ENCODE assay signal across 9 cellular contexts in genomic region chr20:46118481-46119020, GRCh38. TPM values are rescaled to one million over a fixed set of nuclear protein-coding genes. Genes with fewer than 3 reads are reported as not detected.
A peak's percentile ranks its signal among the peaks of the same experiment; 100 is the strongest.
DNase-seq lines count a peak whose midpoint lies in the region; ATAC-seq, FAIRE-seq and TF ChIP-seq lines count a peak whose summit lies in the region.
"Had no signal": no experiment of that assay in that cellular context is flagged by ENCODE, and none has a peak within 500 bp of the region (broad histone marks: within the 10 kb centered on the region; RNA-seq: fewer than 3 reads in every experiment).

No MANE protein-coding gene starts in this region.

- H3K27me3 ChIP-seq in HepG2 (ENCODE audit: control insufficient read depth in 1 of 2, insufficient read depth in 2 of 2, low read length in 2 of 2) (peaks cover 0 to 41% of the 10 kb centered on the region in 2 experiments; a peak in 3 of 5 replicates), thymus (ENCODE audit: control insufficient read depth, insufficient read depth) (peaks cover 3% of the 10 kb centered on the region)

- CTCF ChIA-PET in MCF 10A (lab: Yijun Ruan, JAX), result interaction anchor here (0.6 to 2.7 kb wide), 3 partner anchors 14 to 394 kb away, joined by 3 to 18 read pairs (median 3); no protein-coding TSS in a partner anchor
- CTCF ChIA-PET in HepG2 (lab: Yijun Ruan, JAX; ENCODE audit: low intra/inter-chr PET ratio, low total read pairs), result no interaction called here

- TF ChIP-seq EP300 in HepG2 (IDR thresholded peaks at IDR 0.05; ENCODE audit: low read depth in 2 of 2, low read length in 2 of 2) (no peak), HepG2 (CRISPR knock-in tag; IDR thresholded peaks at IDR 0.05; ENCODE audit: borderline replicate concordance) (no peak)

- POLR2A ChIA-PET in MCF 10A (lab: Yijun Ruan, JAX) (no interaction called here), HepG2 (lab: Yijun Ruan, JAX) (interaction anchor here (0.8 kb wide), 1 partner anchor 245 kb away, joined by 3 read pairs; no protein-coding TSS in a partner anchor)

- H3K36me3 ChIP-seq in HepG2 (replicated peaks in 1 of 2; ENCODE audit: control insufficient read depth in 1 of 2, insufficient read depth in 2 of 2, low read length in 2 of 2), result no peaks in the 10 kb centered on the region
- no peaks in the 10 kb centered on the region for H3K36me3 ChIP-seq in thymus (ENCODE audit: control insufficient read depth, insufficient read depth)

- peak overlapping the region; percentile 78 for H3K4me3 Mint-ChIP-seq in MCF 10A (ENCODE audit: unreplicated experiment)

- H2AFZ ChIP-seq in HepG2 (ENCODE audit: low read length), result no peak overlapping the region

- FAIRE-seq in HepG2 (lab: Jason Lieb, UNC), result no peak
- FAIRE-seq: colon had no signal

- no peaks in the 10 kb centered on the region for H3K79me2 ChIP-seq in HepG2 (ENCODE audit: insufficient read depth, low read length)

- TF ChIP-seq CTCF in AG10803 (conservative IDR thresholded peaks at IDR 0.05; ENCODE audit: low read length), result no peak
- TF ChIP-seq CTCF in MCF 10A (IDR thresholded peaks at IDR 0.05; ENCODE audit: unreplicated experiment), result no peak
- TF ChIP-seq CTCF in HepG2 (CRISPR knock-in tag; IDR thresholded peaks at IDR 0.05), result no peak

- 43% methylated on average over 13 of the region's 15 CpGs for WGBS in HepG2 (ENCODE audit: low lambda C conversion rate)
- 14% methylated on average over 15 of the region's 15 CpGs for WGBS in thymus

- peaks cover 7% of the 10 kb centered on the region for H3K4me1 Mint-ChIP-seq in MCF 10A (ENCODE audit: insufficient read depth, unreplicated experiment)

- H3K4me1 ChIP-seq in HepG2 (ENCODE audit: insufficient read depth, low read length) (peaks cover 16% of the 10 kb centered on the region), thymus (ENCODE audit: control insufficient read depth, insufficient read depth, low read length) (no peaks in the 10 kb centered on the region)

- no peak overlapping the region for H3K27ac ChIP-seq in HepG2 (ENCODE audit: extremely low read length, insufficient read depth, low read length)
- peak overlapping the region; percentile 55 for H3K27ac ChIP-seq in thymus (ENCODE audit: low read depth)

- peak overlapping the region; percentile 50 for H3K9ac ChIP-seq in HepG2 (ENCODE audit: insufficient read depth, low read depth, low read length)

- in situ Hi-C loops in HepG2 (cut with HindIII; ENCODE audit: extremely low pct_ligation_motif_present, low pct_unique_long_range_greater_than_20kb), result no loop called here

- peaks cover 10% of the 10 kb centered on the region for H3K27me3 Mint-ChIP-seq in MCF 10A (ENCODE audit: insufficient read depth, unreplicated experiment)

- H3K36me3 Mint-ChIP-seq in MCF 10A (ENCODE audit: insufficient read depth, unreplicated experiment), result peaks cover 6% of the 10 kb centered on the region

- no peak for DNase-seq in AG10803 (ENCODE audit: low read depth)
- peak; percentile 75 for DNase-seq in HK-2 (ENCODE audit: unreplicated experiment)
- DNase-seq in MCF 10A (ENCODE audit: unreplicated experiment), result no peak
- no peak for DNase-seq in HepG2 (ENCODE audit: low spot score)
- DNase-seq in Kasumi-1 (lab: John Stamatoyannopoulos, UW), result no peak
- no peak for DNase-seq in DMS153 (lab: John Stamatoyannopoulos, UW)

- no TSS peak for BruUV-seq in MCF 10A (replicated peaks; lab: Mats Ljungman, UMichigan)
- no TSS peak for BruUV-seq in HepG2 (replicated peaks; lab: Mats Ljungman, UMichigan)

- no peak for TF ChIP-seq POLR2A in HepG2 (IDR thresholded peaks at IDR 0.05; ENCODE audit: insufficient read depth in 1 of 2, low read depth in 2 of 2, low read length in 2 of 2)

- peak overlapping the region; percentile 58 for H3K4me3 ChIP-seq in AG10803 (ENCODE audit: low read length)
- H3K4me3 ChIP-seq in HepG2 (replicated peaks in 1 of 3; ENCODE audit: insufficient read depth in 1 of 3, low read depth in 2 of 3, low read length in 3 of 3), result peak overlapping the region; percentile 42 to 65 (median 59); a peak in 5 of 6 replicates
- H3K4me3 ChIP-seq in thymus (ENCODE audit: low read length), result peak overlapping the region; percentile 34

- TF ChIP-seq RAD21 in HepG2 (CRISPR knock-in tag; IDR thresholded peaks at IDR 0.05), result no peak

- peak overlapping the region; percentile 69 for H3K4me2 ChIP-seq in HepG2 (ENCODE audit: low read depth, low read length)

- ATAC-seq in GM19372 (IDR thresholded peaks at IDR 0.05; ENCODE audit: low read depth, unreplicated experiment) (peak; percentile 45), HepG2 (peak; percentile 72)

- H3K9me3 ChIP-seq in HepG2 (ENCODE audit: low read length) (no peaks in the 10 kb centered on the region), thymus (ENCODE audit: control insufficient read depth) (peaks cover 3% of the 10 kb centered on the region)

- intact Hi-C loops in MCF 10A (cut with micrococcal nuclease) (no loop called here), HepG2 (cut with micrococcal nuclease; ENCODE audit: unreplicated experiment) (no loop called here)

- H4K20me1 ChIP-seq in HepG2 (ENCODE audit: insufficient read depth, low read length), result no peaks in the 10 kb centered on the region

- no peak overlapping the region for H3K27ac Mint-ChIP-seq in MCF 10A (ENCODE audit: low read depth, unreplicated experiment)

- no peaks in the 10 kb centered on the region for H3K9me3 Mint-ChIP-seq in MCF 10A (ENCODE audit: unreplicated experiment)

TF ChIP-seq in HepG2, 621 proteins besides CTCF, POLR2A, EP300 and RAD21 (continues in another document):
- TF ChIP-seq NCOA1 (CRISPR knock-in tag; IDR thresholded peaks at IDR 0.05), result no peak

RNA-seq across cellular contexts. Expression of gene CD40, which starts 0.4 kb away (rescaled TPM):
- 1.5 and 2.3 TPM in 2 replicates for total RNA-seq in MCF 10A (2022)
- 2.2 and 4.6 TPM in 2 replicates for total RNA-seq in HepG2 (2016; rRNA removed; fragmentation: Illumina TruSeq; extraction: Trizol)
- total RNA-seq in HepG2 (2016; cell fraction: cytosol; rRNA removed; fragmentation: Illumina TruSeq; extraction: Trizol; ENCODE audit: low read depth), result 1.6 and 2.0 TPM in 2 replicates
- total RNA-seq in HepG2 (2016; cell fraction: insoluble cytoplasmic fraction; rRNA removed; fragmentation: Illumina TruSeq; extraction: Trizol), result 2.5 and 4.5 TPM in 2 replicates
- total RNA-seq in HepG2 (2016; cell fraction: membrane; rRNA removed; fragmentation: Illumina TruSeq; extraction: Trizol), result 2.7 and 3.4 TPM in 2 replicates
- total RNA-seq in HepG2 (2016; cell fraction: nucleus; rRNA removed; fragmentation: Illumina TruSeq; extraction: Trizol), result 4.5 and 5.3 TPM in 2 replicates
- 13.4 TPM in 2 replicates for polyA plus RNA-seq in HepG2 (2011; rRNA removed)
- polyA plus RNA-seq in HepG2 (2011; cell fraction: cytosol; rRNA removed), result 10.3 and 14.5 TPM in 2 replicates
- 11.5 and 13.3 TPM in 2 replicates for polyA plus RNA-seq in HepG2 (2011; cell fraction: nucleus; rRNA removed)
- 5.5 and 6.2 TPM in 2 replicates for polyA plus RNA-seq in HepG2 (2012)
- 1.8 and 2.2 TPM in 2 replicates for polyA plus RNA-seq in HepG2 (2016; cell fraction: cytosol; fragmentation: Illumina TruSeq; extraction: Trizol; ENCODE audit: low read depth)
- polyA plus RNA-seq in HepG2 (2016; cell fraction: insoluble cytoplasmic fraction; fragmentation: Illumina TruSeq; extraction: Trizol; ENCODE audit: low read depth), result 2.2 and 2.6 TPM in 2 replicates
- 1.6 and 2.6 TPM in 2 replicates for polyA plus RNA-seq in HepG2 (2016; cell fraction: membrane; fragmentation: Illumina TruSeq; extraction: Trizol; ENCODE audit: low read depth)
- polyA plus RNA-seq in HepG2 (2016; cell fraction: nucleus; fragmentation: Illumina TruSeq; extraction: Trizol; ENCODE audit: insufficient read depth, low read depth), result 7.9 and 9.2 TPM in 2 replicates
- 0.70 and 6.5 TPM in 2 replicates for polyA minus RNA-seq in HepG2 (2011; rRNA and poly(A)+ RNA removed; ENCODE audit: low replicate concordance)
- 3.3 and 4.0 TPM in 2 replicates for polyA minus RNA-seq in HepG2 (2011; cell fraction: cytosol; rRNA and poly(A)+ RNA removed)
- 4.8 and 5.8 TPM in 2 replicates for polyA minus RNA-seq in HepG2 (2011; cell fraction: nucleus; rRNA and poly(A)+ RNA removed)
- 30.6 TPM for polyA plus RNA-seq in thymus

RNA-seq across cellular contexts. Expression of gene NCOA5, which starts 28.8 kb away (rescaled TPM):
- total RNA-seq in MCF 10A (2022), result 26.0 and 31.2 TPM in 2 replicates
- total RNA-seq in HepG2 (2016; rRNA removed; fragmentation: Illumina TruSeq; extraction: Trizol), result 28.4 and 37.7 TPM in 2 replicates
- total RNA-seq in HepG2 (2016; cell fraction: cytosol; rRNA removed; fragmentation: Illumina TruSeq; extraction: Trizol; ENCODE audit: low read depth), result 5.3 and 5.8 TPM in 2 replicates
- total RNA-seq in HepG2 (2016; cell fraction: insoluble cytoplasmic fraction; rRNA removed; fragmentation: Illumina TruSeq; extraction: Trizol), result 27.1 and 29.5 TPM in 2 replicates
- 12.8 and 13.5 TPM in 2 replicates for total RNA-seq in HepG2 (2016; cell fraction: membrane; rRNA removed; fragmentation: Illumina TruSeq; extraction: Trizol)
- 18.5 and 23.8 TPM in 2 replicates for total RNA-seq in HepG2 (2016; cell fraction: nucleus; rRNA removed; fragmentation: Illumina TruSeq; extraction: Trizol)
- polyA plus RNA-seq in HepG2 (2011; rRNA removed), result 16.5 and 17.5 TPM in 2 replicates
- polyA plus RNA-seq in HepG2 (2011; cell fraction: cytosol; rRNA removed), result 11.8 and 14.3 TPM in 2 replicates
- polyA plus RNA-seq in HepG2 (2011; cell fraction: nucleus; rRNA removed), result 22.9 and 23.8 TPM in 2 replicates
- polyA plus RNA-seq in HepG2 (2012), result 17.3 and 18.5 TPM in 2 replicates
- polyA plus RNA-seq in HepG2 (2016; cell fraction: cytosol; fragmentation: Illumina TruSeq; extraction: Trizol; ENCODE audit: low read depth), result 3.4 and 3.9 TPM in 2 replicates
- 39.8 and 50.1 TPM in 2 replicates for polyA plus RNA-seq in HepG2 (2016; cell fraction: insoluble cytoplasmic fraction; fragmentation: Illumina TruSeq; extraction: Trizol; ENCODE audit: low read depth)
- 9.4 and 9.8 TPM in 2 replicates for polyA plus RNA-seq in HepG2 (2016; cell fraction: membrane; fragmentation: Illumina TruSeq; extraction: Trizol; ENCODE audit: low read depth)
- 57.0 and 60.2 TPM in 2 replicates for polyA plus RNA-seq in HepG2 (2016; cell fraction: nucleus; fragmentation: Illumina TruSeq; extraction: Trizol; ENCODE audit: insufficient read depth, low read depth)
- polyA minus RNA-seq in HepG2 (2011; rRNA and poly(A)+ RNA removed; ENCODE audit: low replicate concordance), result 16.8 and 41.9 TPM in 2 replicates
- polyA minus RNA-seq in HepG2 (2011; cell fraction: cytosol; rRNA and poly(A)+ RNA removed), result 10.9 and 12.0 TPM in 2 replicates
- 17.4 TPM in 2 replicates for polyA minus RNA-seq in HepG2 (2011; cell fraction: nucleus; rRNA and poly(A)+ RNA removed)
- 21.5 TPM for polyA plus RNA-seq in thymus
